In the genomic region with DNA sequence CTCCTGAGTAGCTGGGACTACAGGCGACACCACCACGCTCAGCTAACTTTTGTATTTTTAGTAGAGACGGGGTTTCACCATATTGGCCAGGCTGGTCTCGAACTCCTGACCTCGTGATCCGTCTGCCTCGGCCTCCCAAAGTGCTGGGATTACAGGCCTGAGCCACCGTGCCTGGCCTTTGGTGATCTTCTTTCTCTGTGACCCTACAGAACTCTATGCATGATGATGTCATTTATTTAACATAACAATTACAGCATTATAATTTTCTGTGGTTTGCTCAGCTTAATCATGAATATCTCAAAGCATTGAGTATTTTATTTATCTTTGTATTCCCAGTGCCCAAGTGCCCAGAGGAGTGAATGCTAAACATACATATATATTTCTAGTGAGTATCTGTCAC, we compare ENCODE assay signal across 1 cellular context.
A peak's percentile ranks its signal among the peaks of the same experiment; 100 is the strongest.
TF ChIP-seq lines count a peak whose summit lies in the region.

No MANE protein-coding gene starts in this region.

TF ChIP-seq in HEK293, 187 proteins besides CTCF, POLR2A, EP300 and RAD21:
- TF ChIP-seq, protein P1, sequence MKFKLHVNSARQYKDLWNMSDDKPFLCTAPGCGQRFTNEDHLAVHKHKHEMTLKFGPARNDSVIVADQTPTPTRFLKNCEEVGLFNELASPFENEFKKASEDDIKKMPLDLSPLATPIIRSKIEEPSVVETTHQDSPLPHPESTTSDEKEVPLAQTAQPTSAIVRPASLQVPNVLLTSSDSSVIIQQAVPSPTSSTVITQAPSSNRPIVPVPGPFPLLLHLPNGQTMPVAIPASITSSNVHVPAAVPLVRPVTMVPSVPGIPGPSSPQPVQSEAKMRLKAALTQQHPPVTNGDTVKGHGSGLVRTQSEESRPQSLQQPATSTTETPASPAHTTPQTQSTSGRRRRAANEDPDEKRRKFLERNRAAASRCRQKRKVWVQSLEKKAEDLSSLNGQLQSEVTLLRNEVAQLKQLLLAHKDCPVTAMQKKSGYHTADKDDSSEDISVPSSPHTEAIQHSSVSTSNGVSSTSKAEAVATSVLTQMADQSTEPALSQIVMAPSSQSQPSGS (tag by site-specific recombination; IDR thresholded peaks at IDR 0.05; ENCODE audit: low read depth): peak; percentile 86
